In the genomic region with DNA sequence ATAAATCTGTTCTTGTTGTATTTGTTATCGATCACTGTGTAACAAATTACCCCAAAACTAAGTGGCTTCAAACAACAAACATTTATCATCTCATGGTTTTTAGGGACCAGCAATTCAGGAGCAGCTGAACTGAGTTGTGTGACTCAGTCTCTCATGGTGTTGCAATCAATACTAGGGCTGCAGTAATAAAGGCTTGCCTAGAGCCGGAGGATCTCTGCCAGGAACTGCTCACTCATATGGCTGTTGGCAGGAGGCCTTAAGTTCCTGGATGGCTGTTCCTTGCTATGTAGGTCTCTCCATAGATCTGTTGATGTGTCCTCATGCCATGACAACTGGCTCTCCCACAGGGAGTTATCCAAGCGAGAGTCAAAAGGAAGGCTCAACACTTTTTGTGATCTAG, we compare ENCODE assay signal across 11 cellular contexts. TPM values are rescaled to one million over a fixed set of nuclear protein-coding genes. Genes with fewer than 3 reads are reported as not detected.
DNase-seq lines count a peak whose midpoint lies in the region; ATAC-seq and TF ChIP-seq lines count a peak whose summit lies in the region.
"Had no signal": no experiment of that assay in that cellular context is flagged by ENCODE, and none has a peak within 500 bp of the region (broad histone marks: within the 10 kb centered on the region; RNA-seq: fewer than 3 reads in every experiment).

No MANE protein-coding gene starts in this region.

- no peaks in the 10 kb centered on the region; the same call in 1 of the 2 replicates for H3K27me3 Mint-ChIP-seq in H9 (ENCODE audit: low read depth)

- DNase-seq in AG09309 (ENCODE audit: low read depth): peak; percentile 90
- DNase-seq in astrocyte of the cerebellum (ENCODE audit: low read depth): peak; percentile 87
- peak; percentile 57 for DNase-seq in kidney epithelial cell (ENCODE audit: low read depth)
- no peak for DNase-seq in NK-92 (lab: John Stamatoyannopoulos, UW; ENCODE audit: unreplicated experiment)
- DNase-seq in H9: no peak
- DNase-seq in neuronal stem cell (ENCODE audit: low spot score): no peak
- DNase-seq: activated naive CD4-positive, alpha-beta T cell treated with anti-CD3 and anti-CD28 coated beads for 36 hours; NCI-H1436 treated with DMSO at 0.1 percent for 48 hours; nephron progenitor cell had no signal

- H3K4me1 ChIP-seq in H9 (ENCODE audit: insufficient read depth, low read length) (no peaks in the 10 kb centered on the region), neuronal stem cell (ENCODE audit: control insufficient read depth in 2 of 2, insufficient read depth in 1 of 2, low read depth in 1 of 2, low read length in 2 of 2) (peaks cover 0 to 5% of the 10 kb centered on the region in 2 donors)

- H3K23ac ChIP-seq in H9 (ENCODE audit: insufficient read length, low read depth, low read length) (no peak overlapping the region), neuronal stem cell (ENCODE audit: low read depth, low read length, poor library complexity) (no peak overlapping the region)

- no peak overlapping the region for H2AK5ac ChIP-seq in H9 (ENCODE audit: insufficient read length, low read length)
- H2AK5ac ChIP-seq in neuronal stem cell (ENCODE audit: low read depth, low read length): no peak overlapping the region

- H3K4me3 Mint-ChIP-seq in H9: no peak overlapping the region
- H3K4me3 Mint-ChIP-seq: activated naive CD4-positive, alpha-beta T cell treated with anti-CD3 and anti-CD28 coated beads for 36 hours; nephron progenitor cell had no signal

- H2BK20ac ChIP-seq in H9 (ENCODE audit: low read depth, low read length, poor library complexity, severe bottlenecking): no peak overlapping the region

- H3K23me2 ChIP-seq in H9 (ENCODE audit: insufficient read length, low read depth, low read length, poor library complexity, severe bottlenecking): no peaks in the 10 kb centered on the region

- H3K36me3 Mint-ChIP-seq in H9 (ENCODE audit: insufficient read depth in 1 of 3, low read depth in 3 of 3): peaks cover 7 to 14% (median 9%) of the 10 kb centered on the region in 3 experiments; a peak in 6 of 7 replicates

- no peak overlapping the region for H4K5ac ChIP-seq in H9 (ENCODE audit: insufficient read length, low read depth, low read length)

- peaks cover 10% of the 10 kb centered on the region; the same call in 1 of the 2 replicates for H3K79me2 ChIP-seq in H9 (ENCODE audit: insufficient read depth, low read length)

- H3K9me3 ChIP-seq in H9 (ENCODE audit: control insufficient read depth, low read depth, low read length): no peaks in the 10 kb centered on the region
- no peaks in the 10 kb centered on the region for H3K9me3 ChIP-seq in neuronal stem cell (replicated peaks in 1 of 2; ENCODE audit: control insufficient read depth in 2 of 2, insufficient read depth in 1 of 2, low read depth in 1 of 2, low read length in 2 of 2)

- H3K4me2 ChIP-seq in H9 (ENCODE audit: insufficient read depth, insufficient read length, low read length) (no peak overlapping the region), neuronal stem cell (ENCODE audit: insufficient read depth, low read length, poor library complexity, severe bottlenecking) (no peak overlapping the region)

- no peak for TF ChIP-seq RAD21 in Ishikawa (IDR thresholded peaks at IDR 0.05; ENCODE audit: low read depth)

- no peaks in the 10 kb centered on the region; a peak in 1 of 5 replicates for H3K9me3 Mint-ChIP-seq in H9
- H3K9me3 Mint-ChIP-seq: activated naive CD4-positive, alpha-beta T cell treated with anti-CD3 and anti-CD28 coated beads for 36 hours had no signal

- H4K8ac ChIP-seq in H9 (replicated peaks; ENCODE audit: insufficient read length, low read depth, low read length) (no peak overlapping the region), neuronal stem cell (ENCODE audit: low read depth, low read length) (no peak overlapping the region)

- H4K20me1 ChIP-seq in H9 (ENCODE audit: control insufficient read depth, insufficient read depth, insufficient read length): no peaks in the 10 kb centered on the region

- no peak overlapping the region for H3K18ac ChIP-seq in H9 (ENCODE audit: insufficient read length, low read depth, low read length)
- H3K18ac ChIP-seq in neuronal stem cell (ENCODE audit: low read length): no peak overlapping the region

- TF ChIP-seq CTCF in AG09309 (IDR thresholded peaks at IDR 0.05; ENCODE audit: control insufficient read depth, insufficient read depth, low read depth, low read length, missing control alignments): no peak
- no peak for TF ChIP-seq CTCF in astrocyte of the cerebellum (IDR thresholded peaks at IDR 0.05; ENCODE audit: low read depth, low read length, missing control alignments)
- TF ChIP-seq CTCF in kidney epithelial cell (IDR thresholded peaks at IDR 0.05; ENCODE audit: insufficient read depth, low read length, poor library complexity, severe bottlenecking): no peak
- TF ChIP-seq CTCF in H9 (conservative IDR thresholded peaks at IDR 0.05): no peak

- H3K56ac ChIP-seq in H9 (ENCODE audit: insufficient read length, low read depth, low read length): no peak overlapping the region

- H2BK12ac ChIP-seq in H9 (ENCODE audit: insufficient read length, low read depth, low read length) (no peak overlapping the region), neuronal stem cell (ENCODE audit: low read length) (no peak overlapping the region)

- no peaks in the 10 kb centered on the region for H3K36me3 ChIP-seq in kidney epithelial cell (ENCODE audit: control insufficient read depth, insufficient read depth, low read length)
- H3K36me3 ChIP-seq in neuronal stem cell (replicated peaks in 1 of 2; ENCODE audit: control insufficient read depth in 2 of 2, insufficient read depth in 2 of 2, low read length in 2 of 2): peaks cover 0 to 1% of the 10 kb centered on the region in 2 donors

- H3K27me3 ChIP-seq in kidney epithelial cell (ENCODE audit: control insufficient read depth, insufficient read depth, low read length) (no peaks in the 10 kb centered on the region), H9 (ENCODE audit: insufficient read depth, low read length) (no peaks in the 10 kb centered on the region), neuronal stem cell (ENCODE audit: control insufficient read depth in 3 of 3, insufficient read depth in 3 of 3, low read depth in 1 of 3, low read length in 3 of 3) (no peaks in the 10 kb centered on the region)

- no CpG with 5 or more reads among the region's 3 CpGs for WGBS in H9 (ENCODE audit: extremely low coverage, insufficient read length, low lambda C conversion rate)
- no CpG with 5 or more reads among the region's 3 CpGs for WGBS in neuronal stem cell (ENCODE audit: extremely low coverage in 2 of 2, insufficient read length in 2 of 2, insufficient replicate concordance in 1 of 2), 2 donors

- H3K79me1 ChIP-seq in H9 (ENCODE audit: insufficient read depth, low read depth, low read length, poor library complexity, severe bottlenecking) (peaks cover 5% of the 10 kb centered on the region), neuronal stem cell (ENCODE audit: low read depth, low read length) (peaks cover 4% of the 10 kb centered on the region)

- H3K4me1 Mint-ChIP-seq in H9: peaks cover 9 to 17% of the 10 kb centered on the region in 2 experiments

- no peak overlapping the region for H3K27ac ChIP-seq in H9 (ENCODE audit: insufficient read length, low read depth, low read length)
- H3K27ac ChIP-seq in neuronal stem cell (replicated peaks; ENCODE audit: low read length): no peak overlapping the region

- H2BK15ac ChIP-seq in H9 (ENCODE audit: low read depth, low read length): no peak overlapping the region
- no peak overlapping the region for H2BK15ac ChIP-seq in neuronal stem cell (ENCODE audit: low read length)

- H2AFZ ChIP-seq in H9 (ENCODE audit: low read length) (no peak overlapping the region), neuronal stem cell (ENCODE audit: low read length) (no peak overlapping the region)

- H3K4ac ChIP-seq in H9 (ENCODE audit: low read depth, low read length) (no peak overlapping the region), neuronal stem cell (ENCODE audit: low read length) (no peak overlapping the region)

- no peak for TF ChIP-seq EP300 in Ishikawa (IDR thresholded peaks at IDR 0.05; ENCODE audit: borderline replicate concordance)

- H3T11ph ChIP-seq in H9 (ENCODE audit: low read length): no peak overlapping the region

- H3K27ac Mint-ChIP-seq in H9: no peak overlapping the region
- H3K27ac Mint-ChIP-seq: activated naive CD4-positive, alpha-beta T cell treated with anti-CD3 and anti-CD28 coated beads for 36 hours; nephron progenitor cell had no signal

- H2BK5ac ChIP-seq in H9 (ENCODE audit: insufficient read length, low read length) (no peak overlapping the region), neuronal stem cell (ENCODE audit: low read length) (no peak overlapping the region)

- H3K9ac ChIP-seq in H9 (ENCODE audit: extremely low read depth, insufficient read length, low read length): no peak overlapping the region
- no peak overlapping the region for H3K9ac ChIP-seq in neuronal stem cell (ENCODE audit: low read depth, low read length, poor library complexity)

- H2BK120ac ChIP-seq in H9 (ENCODE audit: low read depth, low read length, poor library complexity, severe bottlenecking) (no peak overlapping the region), neuronal stem cell (ENCODE audit: low read depth, low read length) (no peak overlapping the region)

- H4K91ac ChIP-seq in H9 (ENCODE audit: insufficient read length, low read depth, low read length) (no peak overlapping the region), neuronal stem cell (ENCODE audit: low read depth, low read length, poor library complexity) (no peak overlapping the region)

- H3K4me3 ChIP-seq in AG09309 (ENCODE audit: control insufficient read depth, low read depth, low read length): no peak overlapping the region
- H3K4me3 ChIP-seq in astrocyte of the cerebellum (ENCODE audit: low read depth, low read length): no peak overlapping the region
- H3K4me3 ChIP-seq in kidney epithelial cell (ENCODE audit: low read depth, low read length): no peak overlapping the region
- H3K4me3 ChIP-seq in neuronal stem cell (ENCODE audit: low read length in 2 of 2): no peak overlapping the region

- in situ Hi-C loops in astrocyte of the cerebellum (cut with HindIII; ENCODE audit: low sequenced_read_pairs): no loop called here

- H3K14ac ChIP-seq in H9 (ENCODE audit: insufficient read depth, low read length): no peak overlapping the region
- no peak overlapping the region for H3K14ac ChIP-seq in neuronal stem cell (ENCODE audit: low read length)

- ATAC-seq in HG02981 (IDR thresholded peaks at IDR 0.05; ENCODE audit: unreplicated experiment): no peak

RNA-seq across cellular contexts. Expression of gene PSMC6, which starts 3.8 kb away (rescaled TPM):
- total RNA-seq in kidney epithelial cell: 61.1 and 98.2 TPM in 2 replicates
- 98.1 and 103 TPM in 2 replicates for total RNA-seq in H9 (2021)
- 94.3 TPM for polyA plus RNA-seq in neuronal stem cell (2013, experiment 1 of 2)
- 98.9 TPM for polyA plus RNA-seq in neuronal stem cell (2013, experiment 2 of 2)

RNA-seq across cellular contexts. Expression of gene ERO1A, which starts 7.9 kb away (rescaled TPM):
- 82.7 and 94.5 TPM in 2 replicates for total RNA-seq in kidney epithelial cell
- 37.1 and 41.5 TPM in 2 replicates for total RNA-seq in H9 (2021)
- 35.3 TPM for polyA plus RNA-seq in neuronal stem cell (2013, experiment 1 of 2)
- 35.8 TPM for polyA plus RNA-seq in neuronal stem cell (2013, experiment 2 of 2)

RNA-seq across cellular contexts. Expression of gene STYX, which starts 26.7 kb away (rescaled TPM):
- total RNA-seq in kidney epithelial cell (11.8 and 12.6 TPM in 2 replicates), H9 (2021) (24.0 and 26.9 TPM in 2 replicates)
- 20.6 TPM for polyA plus RNA-seq in neuronal stem cell (2013, experiment 1 of 2)
- polyA plus RNA-seq in neuronal stem cell (2013, experiment 2 of 2): 20.9 TPM

Comparison
In these comparisons a context has a peak if more than half of its experiments do, and no peak if none do; other contexts are left out.
1. DNase-seq: peak in AG09309 (single experiment), astrocyte of the cerebellum (single experiment) and kidney epithelial cell (single experiment); none in NK-92 (single experiment), H9 (single experiment) and neuronal stem cell (single experiment).